Comparison of ENCODE assay signal across 27 cellular contexts in the genomic region with DNA sequence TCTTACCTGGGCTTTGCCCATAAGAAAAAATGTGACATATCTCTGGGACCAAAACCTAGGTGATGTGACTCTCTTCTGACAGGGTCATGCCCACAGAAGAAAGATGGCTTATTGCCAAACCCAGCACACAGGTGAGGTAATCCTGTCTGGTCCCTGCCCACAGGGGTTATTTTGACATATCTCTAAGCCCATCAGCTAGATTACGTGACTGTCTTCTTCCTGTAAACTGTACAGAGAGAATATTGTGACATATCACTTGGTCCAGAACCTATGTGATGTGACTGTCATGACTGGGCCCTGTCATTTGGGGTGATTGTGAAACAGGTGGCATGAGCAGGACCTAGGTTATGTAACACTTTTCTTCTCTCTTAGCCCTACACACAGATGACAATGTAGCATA.
"Had no signal": no experiment of that assay in that cellular context is flagged by ENCODE, and none has a peak within 500 bp of the region (broad histone marks: within the 10 kb centered on the region; RNA-seq: fewer than 3 reads in every experiment).

No MANE protein-coding gene starts in this region.

- ATAC-seq: activated CD8-positive, alpha-beta T cell treated with anti-CD3 and anti-CD28 coated beads for 36 hours; activated naive CD8-positive, alpha-beta T cell treated with anti-CD3 and anti-CD28 coated beads, Interleukin-2, amount 50 U/mL, for 24 hours; activated T-cell treated with anti-CD3 and anti-CD28 coated beads, Interleukin-2, amount 50 U/mL, for 4 hours; stimulated activated naive B cell treated with anti-CD40 and anti-IgM and Interleukin-4, amounts not matched to agents 10 μg/mL and 1 μg/mL and 100 μg/mL, for 72 hours; upper lobe of right lung had no signal

- H3K27me3 Mint-ChIP-seq: activated B cell treated with CpG ODN at 0.5 μM for 24 hours; activated CD8-positive, alpha-beta T cell treated with anti-CD3 and anti-CD28 coated beads for 36 hours; activated naive CD4-positive, alpha-beta T cell treated with anti-CD3 and anti-CD28 coated beads, Interleukin-2, amount 50 U/mL, for 24 hours; activated naive CD8-positive, alpha-beta T cell treated with anti-CD3 and anti-CD28 coated beads, Interleukin-2, amount 50 U/mL, for 24 hours; central memory CD8-positive, alpha-beta T cell; naive thymus-derived CD8-positive, alpha-beta T cell; stimulated activated naive B cell treated with anti-CD40 and anti-IgM and Interleukin-4, amounts not matched to agents 10 μg/mL and 1 μg/mL and 100 μg/mL, for 72 hours had no signal

- H3K4me3 Mint-ChIP-seq: activated B cell treated with CpG ODN at 0.5 μM for 24 hours; activated CD8-positive, alpha-beta T cell treated with anti-CD3 and anti-CD28 coated beads for 36 hours; activated naive CD4-positive, alpha-beta T cell treated with anti-CD3 and anti-CD28 coated beads, Interleukin-2, amount 50 U/mL, for 24 hours; activated naive CD8-positive, alpha-beta T cell treated with anti-CD3 and anti-CD28 coated beads, Interleukin-2, amount 50 U/mL, for 24 hours; activated T-cell treated with anti-CD3 and anti-CD28 coated beads, Interleukin-2, amount 50 U/mL, for 4 hours; central memory CD8-positive, alpha-beta T cell; mesothelial cell of epicardium; naive thymus-derived CD8-positive, alpha-beta T cell; neural crest cell; stimulated activated naive B cell treated with anti-CD40 and anti-IgM and Interleukin-4, amounts not matched to agents 10 μg/mL and 1 μg/mL and 100 μg/mL, for 72 hours; T-helper 2 cell treated with Interferon-gamma antibody and Interleukin-4, amounts not matched to agents 5 μg/mL and 100 μg/mL, for 36 hours had no signal

- DNase-seq: activated B cell treated with CpG ODN at 0.5 μM for 24 hours; activated CD4-positive, alpha-beta T cell treated with anti-CD3 and anti-CD28 coated beads, Interleukin-2, amount 50 U/mL, for 1 hour; activated CD8-positive, alpha-beta T cell treated with anti-CD3 and anti-CD28 coated beads for 36 hours; activated naive CD8-positive, alpha-beta T cell treated with anti-CD3 and anti-CD28 coated beads, Interleukin-2, amount 50 U/mL, for 24 hours; activated T-cell treated with anti-CD3 and anti-CD28 coated beads, Interleukin-2, amount 50 U/mL, for 4 hours; amygdala; dermis blood vessel endothelial cell; effector CD4-positive, alpha-beta T cell; glutamatergic neuron; naive thymus-derived CD8-positive, alpha-beta T cell; nucleus accumbens; retina; sigmoid colon; small intestine; stimulated activated CD4-positive, alpha-beta T cell treated with anti-CD3 and anti-CD28 coated beads, Interleukin-1b, Interleukin-23, amount 100 ng/mL, for 48 hours; stimulated activated CD4-positive, alpha-beta T cell treated with anti-CD3 and anti-CD28 coated beads, Interleukin-4, amount 100 ng/mL, for 4 hours; stimulated activated CD8-positive, alpha-beta memory T cell treated with anti-CD3 and anti-CD28 coated beads, Interleukin-4, amount 100 ng/mL, for 48 hours; stimulated activated naive B cell treated with anti-CD40 and anti-IgM and Interleukin-4, amounts not matched to agents 10 μg/mL and 1 μg/mL and 100 μg/mL, for 72 hours; stomach; thyroid gland; upper lobe of right lung had no signal

- H3K4me1 Mint-ChIP-seq: activated B cell treated with CpG ODN at 0.5 μM for 24 hours; activated naive CD4-positive, alpha-beta T cell treated with anti-CD3 and anti-CD28 coated beads, Interleukin-2, amount 50 U/mL, for 24 hours; activated naive CD8-positive, alpha-beta T cell treated with anti-CD3 and anti-CD28 coated beads, Interleukin-2, amount 50 U/mL, for 24 hours; central memory CD8-positive, alpha-beta T cell; mesothelial cell of epicardium; naive thymus-derived CD8-positive, alpha-beta T cell; neural crest cell; stimulated activated naive B cell treated with anti-CD40 and anti-IgM and Interleukin-4, amounts not matched to agents 10 μg/mL and 1 μg/mL and 100 μg/mL, for 72 hours had no signal

- H3K27ac Mint-ChIP-seq: activated B cell treated with CpG ODN at 0.5 μM for 24 hours; activated CD8-positive, alpha-beta T cell treated with anti-CD3 and anti-CD28 coated beads for 36 hours; activated naive CD4-positive, alpha-beta T cell treated with anti-CD3 and anti-CD28 coated beads, Interleukin-2, amount 50 U/mL, for 24 hours; activated naive CD8-positive, alpha-beta T cell treated with anti-CD3 and anti-CD28 coated beads, Interleukin-2, amount 50 U/mL, for 24 hours; activated T-helper 2 cell treated with anti-CD3 and anti-CD28 coated beads, Interferon-gamma antibody, Interleukin-2, Interleukin-4, amounts not matched to agents 10 μg/mL and 5 μg/mL and 100 μg/mL, durations not matched to agents 14 hours and 24 hours and 36 hours; mesothelial cell of epicardium; stimulated activated naive B cell treated with anti-CD40 and anti-IgM and Interleukin-4, amounts not matched to agents 10 μg/mL and 1 μg/mL and 100 μg/mL, for 72 hours; T-helper 2 cell treated with Interferon-gamma antibody and Interleukin-4, amounts not matched to agents 5 μg/mL and 100 μg/mL, for 36 hours had no signal

- H3K36me3 Mint-ChIP-seq: activated naive CD4-positive, alpha-beta T cell treated with anti-CD3 and anti-CD28 coated beads, Interleukin-2, amount 50 U/mL, for 24 hours; mesothelial cell of epicardium; naive thymus-derived CD8-positive, alpha-beta T cell; stimulated activated naive B cell treated with anti-CD40 and anti-IgM and Interleukin-4, amounts not matched to agents 10 μg/mL and 1 μg/mL and 100 μg/mL, for 72 hours had no signal

- H3K9me3 Mint-ChIP-seq: activated B cell treated with CpG ODN at 0.5 μM for 24 hours; activated CD8-positive, alpha-beta T cell treated with anti-CD3 and anti-CD28 coated beads for 36 hours; activated naive CD4-positive, alpha-beta T cell treated with anti-CD3 and anti-CD28 coated beads, Interleukin-2, amount 50 U/mL, for 24 hours; activated T-cell treated with anti-CD3 and anti-CD28 coated beads, Interleukin-2, amount 50 U/mL, for 4 hours; central memory CD8-positive, alpha-beta T cell; naive thymus-derived CD8-positive, alpha-beta T cell had no signal
